ENCODE assay signal across 18 cellular contexts in genomic region chr22:50738649-50739227, GRCh38. TPM values are rescaled to one million over a fixed set of nuclear protein-coding genes. Genes with fewer than 3 reads are reported as not detected.
DNase-seq lines count a peak whose midpoint lies in the region; ATAC-seq and TF ChIP-seq lines count a peak whose summit lies in the region.
"Had no signal": no experiment of that assay in that cellular context is flagged by ENCODE, and none has a peak within 500 bp of the region (broad histone marks: within the 10 kb centered on the region; RNA-seq: fewer than 3 reads in every experiment).

No MANE protein-coding gene starts in this region.

- no peak for ATAC-seq in Right ventricle myocardium superior (ENCODE audit: poor library complexity)
- no peak for ATAC-seq in GM19328 (IDR thresholded peaks at IDR 0.05; ENCODE audit: unreplicated experiment)
- no peak for ATAC-seq in GM19351 (IDR thresholded peaks at IDR 0.05; ENCODE audit: unreplicated experiment)
- ATAC-seq: Panc1, Right ventricle myocardium inferior had no signal

- H3K27ac ChIP-seq in right atrium auricular region = no peak overlapping the region

- no peaks in the 10 kb centered on the region for H3K36me3 ChIP-seq in right atrium auricular region

- H3K36me3 Mint-ChIP-seq in endothelial cell (ENCODE audit: low read depth, unreplicated experiment) = peaks cover 14% of the 10 kb centered on the region
- no peaks in the 10 kb centered on the region for H3K36me3 Mint-ChIP-seq in osteocyte (ENCODE audit: unreplicated experiment)

- H3K27me3 ChIP-seq in right atrium auricular region = no peaks in the 10 kb centered on the region

- H3K9me3 Mint-ChIP-seq in endothelial cell (ENCODE audit: unreplicated experiment) (no peaks in the 10 kb centered on the region), osteocyte (ENCODE audit: unreplicated experiment) (no peaks in the 10 kb centered on the region)
- H3K9me3 Mint-ChIP-seq: CD4-positive, alpha-beta T cell; H9 had no signal

- H3K27ac Mint-ChIP-seq in endothelial cell (ENCODE audit: unreplicated experiment) (peak overlapping the region; percentile 42), osteocyte (ENCODE audit: unreplicated experiment) (no peak overlapping the region)
- H3K27ac Mint-ChIP-seq: CD4-positive, alpha-beta T cell; H9 had no signal

- H3K4me3 Mint-ChIP-seq in endothelial cell (ENCODE audit: unreplicated experiment) (peak overlapping the region; percentile 71), osteocyte (ENCODE audit: unreplicated experiment) (no peak overlapping the region)
- H3K4me3 Mint-ChIP-seq: CD4-positive, alpha-beta T cell; H9 had no signal

- H3K27me3 Mint-ChIP-seq in endothelial cell (ENCODE audit: unreplicated experiment) = peaks cover 46% of the 10 kb centered on the region
- H3K27me3 Mint-ChIP-seq in osteocyte (ENCODE audit: unreplicated experiment) = peaks cover 21% of the 10 kb centered on the region
- H3K27me3 Mint-ChIP-seq: CD4-positive, alpha-beta T cell had no signal

- H3K4me3 ChIP-seq in right atrium auricular region = no peak overlapping the region

- H3K4me1 Mint-ChIP-seq in endothelial cell (ENCODE audit: unreplicated experiment) (peaks cover 4% of the 10 kb centered on the region), osteocyte (ENCODE audit: unreplicated experiment) (no peaks in the 10 kb centered on the region)

- intact Hi-C loops in Right ventricle myocardium superior (cut with DNase I) = no loop called here

- H3K9me3 ChIP-seq in right atrium auricular region = no peaks in the 10 kb centered on the region

- no peaks in the 10 kb centered on the region for H3K4me1 ChIP-seq in right atrium auricular region

- DNase-seq in right atrium auricular region (ENCODE audit: low spot score) (peak; percentile 42), Right ventricle myocardium superior (no peak), endothelial cell (ENCODE audit: low spot score) (peak; percentile 8), osteocyte (ENCODE audit: extremely low spot score, unreplicated experiment) (peak; percentile 71), NOMO-1 (lab: John Stamatoyannopoulos, UW; ENCODE audit: unreplicated experiment in 2 of 2) (no peak)
- DNase-seq: NCI-H1048, NCI-H1436 treated with DMSO at 0.1 percent for 48 hours, NCI-H2081, NCI-H510A, NCI-H82 had no signal

- no peak for TF ChIP-seq CTCF in right atrium auricular region (IDR thresholded peaks at IDR 0.05)
- no peak for TF ChIP-seq CTCF in endothelial cell (IDR thresholded peaks at IDR 0.05; ENCODE audit: unreplicated experiment)
- TF ChIP-seq CTCF in osteocyte (IDR thresholded peaks at IDR 0.05) = no peak

RNA-seq across cellular contexts. Expression of gene ACR, which starts 0.7 kb away (rescaled TPM):
- total RNA-seq in right atrium auricular region (under 1 TPM in 1 of 2 donors, not detected in 1; 0.39 TPM), Right ventricle myocardium superior (0.43 TPM), endothelial cell (ENCODE audit: unreplicated experiment) (2.8 TPM), osteocyte (not detected in 2 replicates)
- total RNA-seq: CD4-positive, alpha-beta T cell; HT-29; MCF 10A had no signal

RNA-seq across cellular contexts. Expression of gene RABL2B, which starts 44.7 kb away (rescaled TPM):
- total RNA-seq in right atrium auricular region (1 to 10 TPM; 4.3 to 9.9 TPM), Right ventricle myocardium superior (9.7 TPM), endothelial cell (ENCODE audit: unreplicated experiment) (31.1 TPM), osteocyte (41.6 and 42.1 TPM in 2 replicates)

Comparison
In these comparisons a context has a peak if more than half of its experiments do, and no peak if none do; other contexts are left out.
1. DNase-seq: peak in right atrium auricular region (single experiment), endothelial cell (single experiment) and osteocyte (single experiment); none in Right ventricle myocardium superior (single experiment) and NOMO-1 (0 of 2).